11 cellular contexts compared by ENCODE assay signal in the genomic region with DNA sequence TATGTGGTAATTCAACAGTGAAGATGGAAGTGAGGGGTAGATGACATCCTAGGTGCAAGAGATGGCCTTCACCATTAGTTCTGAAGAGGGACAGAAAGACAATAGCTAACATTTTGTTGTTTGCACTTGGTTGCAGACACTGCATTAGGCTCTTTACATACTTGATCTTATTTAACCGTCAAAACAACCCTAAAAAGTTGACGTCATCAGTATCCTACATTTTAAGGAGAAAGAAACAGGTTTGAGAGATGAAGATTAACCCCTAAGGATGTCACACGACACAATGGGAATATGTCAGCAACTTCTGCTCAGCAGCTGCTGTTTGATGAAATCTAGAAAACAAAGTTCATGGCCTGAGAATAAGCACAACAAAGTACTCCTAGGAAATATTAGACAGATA.
"Had no signal": no experiment of that assay in that cellular context is flagged by ENCODE, and none has a peak within 500 bp of the region (broad histone marks: within the 10 kb centered on the region; RNA-seq: fewer than 3 reads in every experiment).

No MANE protein-coding gene starts in this region.

- H3K9ac ChIP-seq: GM23248 had no signal

- DNase-seq: GM23248, GOT3, H7, H9, HCEC 1CT, HFFc6 had no signal

- ATAC-seq: GM23338, HCT116 had no signal

- FAIRE-seq: H1, H54 had no signal

- H3K4me2 ChIP-seq: GM23338 had no signal

- H3K36me3 ChIP-seq: HAP-1 had no signal

- H3K27ac Mint-ChIP-seq: GM23338, H9, HFFc6 had no signal

- H3K4me1 Mint-ChIP-seq: GM23338, H9 had no signal

- H3K4me1 ChIP-seq: HAP-1 had no signal

- H3K27ac ChIP-seq: GM23248 had no signal

- H3K4me3 ChIP-seq: GM23248, GM23338, HAP-1 had no signal

- H3K4me3 Mint-ChIP-seq: GM23338, H9, HFFc6 had no signal

- H2AFZ ChIP-seq: GM23248, GM23338 had no signal

- H3K9me3 ChIP-seq: HAP-1 had no signal
